25 cellular contexts compared by ENCODE assay signal in genomic region chr2:223897669-223898314, GRCh38. TPM values are rescaled to one million over a fixed set of nuclear protein-coding genes. Genes with fewer than 3 reads are reported as not detected.
DNase-seq lines count a peak whose midpoint lies in the region; ATAC-seq and TF ChIP-seq lines count a peak whose summit lies in the region.
"Had no signal": no experiment of that assay in that cellular context is flagged by ENCODE, and none has a peak within 500 bp of the region (broad histone marks: within the 10 kb centered on the region; RNA-seq: fewer than 3 reads in every experiment).

No MANE protein-coding gene starts in this region.

- H3K27me3 Mint-ChIP-seq in activated T-cell treated with anti-CD3 and anti-CD28 coated beads, Interleukin-2, amount 50 U/mL, for 24 hours = no peaks in the 10 kb centered on the region
- no peaks in the 10 kb centered on the region for H3K27me3 Mint-ChIP-seq in GM23338 (ENCODE audit: insufficient read depth, low read depth, poor library complexity)
- H3K27me3 Mint-ChIP-seq in activated naive CD8-positive, alpha-beta T cell treated with anti-CD3 and anti-CD28 coated beads, Interleukin-2, amount 50 U/mL, for 24 hours = no peaks in the 10 kb centered on the region
- no peaks in the 10 kb centered on the region for H3K27me3 Mint-ChIP-seq in stimulated activated naive B cell treated with anti-CD40 and anti-IgM and Interleukin-4, amounts not matched to agents 10 μg/mL and 1 μg/mL and 100 μg/mL, for 72 hours
- H3K27me3 Mint-ChIP-seq: CD4-positive, CD25-positive, alpha-beta regulatory T cell had no signal

- no peak overlapping the region for H3K4me3 ChIP-seq in GM23338
- H3K4me3 ChIP-seq: cardiac muscle cell, dorsolateral prefrontal cortex, GM23248, lung, sigmoid colon had no signal

- H3K4me1 Mint-ChIP-seq in activated T-cell treated with anti-CD3 and anti-CD28 coated beads, Interleukin-2, amount 50 U/mL, for 24 hours (ENCODE audit: low read depth) = peaks cover 26% of the 10 kb centered on the region
- peaks cover 8% of the 10 kb centered on the region; the same call in 1 of the 3 replicates for H3K4me1 Mint-ChIP-seq in GM23338
- peaks cover 24% of the 10 kb centered on the region for H3K4me1 Mint-ChIP-seq in activated naive CD8-positive, alpha-beta T cell treated with anti-CD3 and anti-CD28 coated beads, Interleukin-2, amount 50 U/mL, for 24 hours
- peaks cover 46 to 75% of the 10 kb centered on the region in 2 donors for H3K4me1 Mint-ChIP-seq in stimulated activated naive B cell treated with anti-CD40 and anti-IgM and Interleukin-4, amounts not matched to agents 10 μg/mL and 1 μg/mL and 100 μg/mL, for 72 hours

- peaks cover 84% of the 10 kb centered on the region for H3K36me3 Mint-ChIP-seq in activated T-cell treated with anti-CD3 and anti-CD28 coated beads, Interleukin-2, amount 50 U/mL, for 24 hours (ENCODE audit: low read depth)
- peaks cover 60% of the 10 kb centered on the region for H3K36me3 Mint-ChIP-seq in GM23338 (ENCODE audit: low read depth)
- H3K36me3 Mint-ChIP-seq in activated naive CD8-positive, alpha-beta T cell treated with anti-CD3 and anti-CD28 coated beads, Interleukin-2, amount 50 U/mL, for 24 hours (ENCODE audit: low read depth) = peaks cover 31% of the 10 kb centered on the region
- peaks cover 51 to 59% of the 10 kb centered on the region in 2 donors for H3K36me3 Mint-ChIP-seq in stimulated activated naive B cell treated with anti-CD40 and anti-IgM and Interleukin-4, amounts not matched to agents 10 μg/mL and 1 μg/mL and 100 μg/mL, for 72 hours

- H3K27ac Mint-ChIP-seq in activated T-cell treated with anti-CD3 and anti-CD28 coated beads, Interleukin-2, amount 50 U/mL, for 24 hours = peak overlapping the region; percentile 72
- peak overlapping the region; percentile 23; the same call in 1 of the 2 replicates for H3K27ac Mint-ChIP-seq in GM23338
- peak overlapping the region; percentile 44 for H3K27ac Mint-ChIP-seq in activated naive CD8-positive, alpha-beta T cell treated with anti-CD3 and anti-CD28 coated beads, Interleukin-2, amount 50 U/mL, for 24 hours
- peak overlapping the region; percentile 93 for H3K27ac Mint-ChIP-seq in stimulated activated naive B cell treated with anti-CD40 and anti-IgM and Interleukin-4, amounts not matched to agents 10 μg/mL and 1 μg/mL and 100 μg/mL, for 72 hours

- H3K4me2 ChIP-seq in GM23338 = no peak overlapping the region

- no peaks in the 10 kb centered on the region for H3K27me3 ChIP-seq in GM23338 (ENCODE audit: insufficient read depth)
- H3K27me3 ChIP-seq: cardiac muscle cell, dorsolateral prefrontal cortex, sigmoid colon had no signal

- ATAC-seq in GM23338 (no peak), GM21423 (IDR thresholded peaks at IDR 0.05; ENCODE audit: unreplicated experiment) (no peak)
- ATAC-seq in activated naive CD8-positive, alpha-beta T cell treated with anti-CD3 and anti-CD28 coated beads, Interleukin-2, amount 50 U/mL, for 24 hours = peak; percentile 16
- peak in 1 of 2 donors; percentile 2 for ATAC-seq in stimulated activated naive B cell treated with anti-CD40 and anti-IgM and Interleukin-4, amounts not matched to agents 10 μg/mL and 1 μg/mL and 100 μg/mL, for 72 hours (replicated peaks)

- peaks cover 38% of the 10 kb centered on the region for H3K36me3 ChIP-seq in GM23338 (ENCODE audit: insufficient read depth)

- H3K9me3 Mint-ChIP-seq in activated T-cell treated with anti-CD3 and anti-CD28 coated beads, Interleukin-2, amount 50 U/mL, for 24 hours = no peaks in the 10 kb centered on the region
- no peaks in the 10 kb centered on the region for H3K9me3 Mint-ChIP-seq in GM23338
- no peaks in the 10 kb centered on the region for H3K9me3 Mint-ChIP-seq in activated naive CD8-positive, alpha-beta T cell treated with anti-CD3 and anti-CD28 coated beads, Interleukin-2, amount 50 U/mL, for 24 hours
- peaks cover 4 to 5% of the 10 kb centered on the region in 2 donors for H3K9me3 Mint-ChIP-seq in stimulated activated naive B cell treated with anti-CD40 and anti-IgM and Interleukin-4, amounts not matched to agents 10 μg/mL and 1 μg/mL and 100 μg/mL, for 72 hours
- H3K9me3 Mint-ChIP-seq: CD4-positive, CD25-positive, alpha-beta regulatory T cell had no signal

- H3K27ac ChIP-seq in GM23338 (ENCODE audit: low read depth) = no peak overlapping the region
- H3K27ac ChIP-seq: cardiac muscle cell, dorsolateral prefrontal cortex, GM23248, parathyroid adenoma, sigmoid colon had no signal

- no peak overlapping the region for H2AFZ ChIP-seq in GM23338
- H2AFZ ChIP-seq: GM23248, parathyroid adenoma had no signal

- no peak for TF ChIP-seq CTCF in GM23338 (conservative IDR thresholded peaks at IDR 0.05; ENCODE audit: low read depth in 2 of 2)

- no peaks in the 10 kb centered on the region for H3F3A ChIP-seq in GM23338 (replicated peaks; ENCODE audit: low read depth)

- H3K9me2 ChIP-seq in GM23338 (ENCODE audit: insufficient read depth) = no peaks in the 10 kb centered on the region

- peaks cover 12% of the 10 kb centered on the region for H4K20me1 ChIP-seq in GM23338 (replicated peaks; ENCODE audit: insufficient read depth)

- H3K4me1 ChIP-seq in GM23338 (ENCODE audit: insufficient read depth) = no peaks in the 10 kb centered on the region
- H3K4me1 ChIP-seq: parathyroid adenoma, sigmoid colon had no signal

- no peak for DNase-seq in activated T-cell treated with anti-CD3 and anti-CD28 coated beads, Interleukin-2, amount 50 U/mL, for 24 hours
- no peak for DNase-seq in activated T-cell treated with anti-CD3 and anti-CD28 coated beads, Interleukin-2, amount 50 U/mL, for 48 hours
- DNase-seq in GM23338 (ENCODE audit: low spot score) (no peak), NCI-H1092 (lab: John Stamatoyannopoulos, UW) (no peak), superior temporal gyrus (ENCODE audit: extremely low spot score) (no peak)
- DNase-seq in activated naive CD8-positive, alpha-beta T cell treated with anti-CD3 and anti-CD28 coated beads, Interleukin-2, amount 50 U/mL, for 24 hours = no peak
- peak; percentile 24 for DNase-seq in stimulated activated naive B cell treated with anti-CD40 and anti-IgM and Interleukin-4, amounts not matched to agents 10 μg/mL and 1 μg/mL and 100 μg/mL, for 72 hours
- DNase-seq: activated CD4-positive, alpha-beta T cell treated with anti-CD3 and anti-CD28 coated beads for 4 hours; DMS153; dorsolateral prefrontal cortex; foreskin melanocyte; hippocampal formation; islet precursor cell; KG1; MV-4-11; NCI-H1930; NCI-H345; sigmoid colon; stimulated activated CD4-positive, alpha-beta T cell treated with anti-CD3 and anti-CD28 coated beads, Interleukin-2, amount 100 ng/mL, for 24 hours had no signal

- no peaks in the 10 kb centered on the region for H3K79me2 ChIP-seq in GM23338 (replicated peaks; ENCODE audit: insufficient read depth)

- no peak overlapping the region for H3K4me3 Mint-ChIP-seq in activated T-cell treated with anti-CD3 and anti-CD28 coated beads, Interleukin-2, amount 50 U/mL, for 24 hours
- H3K4me3 Mint-ChIP-seq in GM23338 = no peak overlapping the region
- no peak overlapping the region for H3K4me3 Mint-ChIP-seq in activated naive CD8-positive, alpha-beta T cell treated with anti-CD3 and anti-CD28 coated beads, Interleukin-2, amount 50 U/mL, for 24 hours
- H3K4me3 Mint-ChIP-seq in stimulated activated naive B cell treated with anti-CD40 and anti-IgM and Interleukin-4, amounts not matched to agents 10 μg/mL and 1 μg/mL and 100 μg/mL, for 72 hours = peak overlapping the region; percentile 25 to 39
- H3K4me3 Mint-ChIP-seq: CD4-positive, CD25-positive, alpha-beta regulatory T cell had no signal

TF ChIP-seq in GM23338, 12 proteins besides CTCF, POLR2A, EP300 and RAD21:
- TF ChIP-seq JUNB (IDR thresholded peaks at IDR 0.05; ENCODE audit: unreplicated experiment) (no peak), NANOG (IDR thresholded peaks at IDR 0.05; ENCODE audit: borderline replicate concordance) (no peak), EZH2phosphoT487 (IDR thresholded peaks at IDR 0.05; ENCODE audit: unreplicated experiment) (no peak), POLR2AphosphoS5 (IDR thresholded peaks at IDR 0.05; ENCODE audit: low read depth) (no peak), CREB1 (CRISPR knock-in tag; IDR thresholded peaks at IDR 0.05; ENCODE audit: low read depth) (no peak), ZNF331 (CRISPR knock-in tag; IDR thresholded peaks at IDR 0.05; ENCODE audit: low read depth) (no peak), EZH2 (IDR thresholded peaks at IDR 0.05; ENCODE audit: low read depth, unreplicated experiment) (no peak)
- TF ChIP-seq, protein P1, sequence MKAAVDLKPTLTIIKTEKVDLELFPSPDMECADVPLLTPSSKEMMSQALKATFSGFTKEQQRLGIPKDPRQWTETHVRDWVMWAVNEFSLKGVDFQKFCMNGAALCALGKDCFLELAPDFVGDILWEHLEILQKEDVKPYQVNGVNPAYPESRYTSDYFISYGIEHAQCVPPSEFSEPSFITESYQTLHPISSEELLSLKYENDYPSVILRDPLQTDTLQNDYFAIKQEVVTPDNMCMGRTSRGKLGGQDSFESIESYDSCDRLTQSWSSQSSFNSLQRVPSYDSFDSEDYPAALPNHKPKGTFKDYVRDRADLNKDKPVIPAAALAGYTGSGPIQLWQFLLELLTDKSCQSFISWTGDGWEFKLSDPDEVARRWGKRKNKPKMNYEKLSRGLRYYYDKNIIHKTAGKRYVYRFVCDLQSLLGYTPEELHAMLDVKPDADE (IDR thresholded peaks at IDR 0.05) = no peak

RNA-seq across cellular contexts. Expression of gene WDFY1, which starts 47.3 kb away (rescaled TPM):
- 103 and 127 TPM in 2 replicates for total RNA-seq in GM23338 (2014; rRNA removed; shearing (Covaris generic))
- polyA plus RNA-seq in GM23338 (2016; fragmentation: Nextera tagmentation; extraction: Ambion mirVana) = 45.7 and 54.5 TPM in 2 replicates

RNA-seq across cellular contexts. Expression of gene MRPL44, which starts 59.5 kb away (rescaled TPM):
- total RNA-seq in GM23338 (2014; rRNA removed; shearing (Covaris generic)) = 55.8 and 68.2 TPM in 2 replicates
- polyA plus RNA-seq in GM23338 (2016; fragmentation: Nextera tagmentation; extraction: Ambion mirVana) = 38.4 and 40.4 TPM in 2 replicates

Comparison
In these comparisons a context has a peak if more than half of its experiments do, and no peak if none do; other contexts are left out.
1. H3K27ac Mint-ChIP-seq: peak in every context shown above with its lines; median percentile 93 in stimulated activated naive B cell treated with anti-CD40 and anti-IgM and Interleukin-4, amounts not matched to agents 10 μg/mL and 1 μg/mL and 100 μg/mL, for 72 hours; 72 in activated T-cell treated with anti-CD3 and anti-CD28 coated beads, Interleukin-2, amount 50 U/mL, for 24 hours; 44 in activated naive CD8-positive, alpha-beta T cell treated with anti-CD3 and anti-CD28 coated beads, Interleukin-2, amount 50 U/mL, for 24 hours; 23 in GM23338.
2. H3K4me3 Mint-ChIP-seq: peak in stimulated activated naive B cell treated with anti-CD40 and anti-IgM and Interleukin-4, amounts not matched to agents 10 μg/mL and 1 μg/mL and 100 μg/mL, for 72 hours (2 of 2); none in activated T-cell treated with anti-CD3 and anti-CD28 coated beads, Interleukin-2, amount 50 U/mL, for 24 hours (single experiment), GM23338 (single experiment) and activated naive CD8-positive, alpha-beta T cell treated with anti-CD3 and anti-CD28 coated beads, Interleukin-2, amount 50 U/mL, for 24 hours (single experiment).